ENCODE assay signal across 14 cellular contexts in the genomic region with DNA sequence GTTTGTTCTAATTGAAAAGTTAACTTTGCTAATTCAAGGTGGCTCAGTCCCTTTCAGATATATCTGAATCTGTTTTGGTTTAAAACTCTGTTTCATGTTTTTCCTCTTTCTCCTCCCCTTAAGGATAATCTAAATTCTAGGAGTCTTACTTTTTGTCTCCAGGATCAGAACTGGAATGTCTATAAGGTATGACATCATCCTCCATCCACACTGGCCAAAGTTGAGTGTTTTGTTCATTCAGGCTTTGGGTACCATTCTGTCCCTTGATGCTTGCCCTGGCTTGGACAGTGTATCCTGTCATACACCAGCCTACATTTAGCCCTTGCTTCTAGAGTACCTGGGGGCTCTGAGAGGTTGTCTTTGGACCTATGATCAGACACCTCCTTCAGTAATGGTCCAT. TPM values are rescaled to one million over a fixed set of nuclear protein-coding genes. Genes with fewer than 3 reads are reported as not detected.
DNase-seq lines count a peak whose midpoint lies in the region; ATAC-seq and TF ChIP-seq lines count a peak whose summit lies in the region.
"Had no signal": no experiment of that assay in that cellular context is flagged by ENCODE, and none has a peak within 500 bp of the region (broad histone marks: within the 10 kb centered on the region; RNA-seq: fewer than 3 reads in every experiment).

No MANE protein-coding gene starts in this region.

- H3K4me3 Mint-ChIP-seq in CD4-positive, alpha-beta memory T cell: peak overlapping the region in 1 of 8 donors; percentile 60
- H3K4me3 Mint-ChIP-seq in central memory CD8-positive, alpha-beta T cell: no peak overlapping the region
- H3K4me3 Mint-ChIP-seq: CD14-positive monocyte had no signal

- DNase-seq in CD4-positive, alpha-beta memory T cell: no peak
- no peak for DNase-seq in Panc1 (ENCODE audit: low read depth, low spot score)
- DNase-seq in central memory CD8-positive, alpha-beta T cell (ENCODE audit: low spot score in 2 of 2): no peak
- no peak for DNase-seq in stimulated activated CD8-positive, alpha-beta memory T cell treated with anti-CD3 and anti-CD28 coated beads, Interleukin-4, amount 100 ng/mL, for 48 hours
- DNase-seq in Kasumi-1 (lab: John Stamatoyannopoulos, UW): no peak
- DNase-seq in Right ventricle myocardium inferior (ENCODE audit: missing footprints): no peak
- DNase-seq: BE2C; Caco-2; CD8-positive, alpha-beta memory T cell; GF-D8; HCEC 1CT had no signal

- H3K4me1 ChIP-seq in BLaER1 treated with 17β-estradiol and CSF1 and Interleukin-3, amounts not matched to agents 10 nM and 100 nM: peaks cover 30 to 55% (median 44%) of the 10 kb centered on the region in 10 experiments
- H3K4me1 ChIP-seq in CD4-positive, alpha-beta memory T cell (ENCODE audit: insufficient read depth, low read length): peaks cover 54% of the 10 kb centered on the region
- peaks cover 14% of the 10 kb centered on the region; the same call in 1 of the 2 replicates for H3K4me1 ChIP-seq in Panc1 (ENCODE audit: control insufficient read depth, insufficient read depth, low read length)
- H3K4me1 ChIP-seq: BE2C, Caco-2 had no signal

- ATAC-seq in Panc1: no peak
- no peak for ATAC-seq in central memory CD8-positive, alpha-beta T cell (replicated peaks; ENCODE audit: extremely low read depth, poor library complexity, severe bottlenecking)
- ATAC-seq in Right ventricle myocardium inferior: no peak
- ATAC-seq: A549 had no signal

- no peaks in the 10 kb centered on the region for H3K27me3 ChIP-seq in BLaER1 treated with 17β-estradiol and CSF1 and Interleukin-3, amounts not matched to agents 10 nM and 100 nM
- no peaks in the 10 kb centered on the region for H3K27me3 ChIP-seq in CD4-positive, alpha-beta memory T cell (ENCODE audit: insufficient read depth, low read length)
- H3K27me3 ChIP-seq in Panc1 (ENCODE audit: control insufficient read depth, insufficient read depth, low read length): no peaks in the 10 kb centered on the region
- H3K27me3 ChIP-seq: BE2C had no signal

- peak overlapping the region in 4 of 7 donors; percentile 25 to 69 (median 44) for H3K27ac Mint-ChIP-seq in CD4-positive, alpha-beta memory T cell
- H3K27ac Mint-ChIP-seq in central memory CD8-positive, alpha-beta T cell (ENCODE audit: low read depth): peak overlapping the region; percentile 47

- no peak overlapping the region for H3K9ac ChIP-seq in BLaER1 treated with 17β-estradiol and CSF1 and Interleukin-3, amounts not matched to agents 10 nM and 100 nM

- H3K4me3 ChIP-seq in BLaER1 treated with 17β-estradiol and CSF1 and Interleukin-3, amounts not matched to agents 10 nM and 100 nM: no peak overlapping the region
- no peak overlapping the region for H3K4me3 ChIP-seq in CD4-positive, alpha-beta memory T cell (ENCODE audit: low read length in 2 of 2)
- no peak overlapping the region for H3K4me3 ChIP-seq in Panc1 (ENCODE audit: low read depth in 2 of 2, low read length in 2 of 2)
- H3K4me3 ChIP-seq: A549 had no signal

- intact Hi-C loops in CD4-positive, alpha-beta memory T cell (cut with micrococcal nuclease): loop anchor here (5.0 to 10.0 kb wide), 2 partner anchors 72 to 1195 kb away; a partner anchor contains a TSS
- intact Hi-C loops in Panc1 (cut with micrococcal nuclease; ENCODE audit: unreplicated experiment): no loop called here
- intact Hi-C loops in Right ventricle myocardium inferior (cut with DNase I): no loop called here

- H3K27ac ChIP-seq in BLaER1 treated with 17β-estradiol and CSF1 and Interleukin-3, amounts not matched to agents 10 nM and 100 nM: peak overlapping the region in 8 of 11 experiments; percentile 3 to 89 (median 66); a peak in 10 of 22 replicates
- no peak overlapping the region for H3K27ac ChIP-seq in CD4-positive, alpha-beta memory T cell (ENCODE audit: low read depth, low read length)
- H3K27ac ChIP-seq in Panc1 (ENCODE audit: low read length): peak overlapping the region; percentile 88; the same call in 1 of the 2 replicates
- H3K27ac ChIP-seq: A549 had no signal

- CTCF ChIA-PET in CD4-positive, alpha-beta memory T cell (lab: Charles Lee; ENCODE audit: partially characterized antibody): interaction anchor here (1.6 to 7.9 kb wide), 4 partner anchors 10 to 72 kb away, joined by 5 to 291 read pairs (median 46); no protein-coding TSS in a partner anchor
- CTCF ChIA-PET in Panc1 (lab: Charles Lee): no interaction called here

- H3K36me3 Mint-ChIP-seq in CD4-positive, alpha-beta memory T cell: no peaks in the 10 kb centered on the region
- no peaks in the 10 kb centered on the region for H3K36me3 Mint-ChIP-seq in central memory CD8-positive, alpha-beta T cell (ENCODE audit: insufficient read depth)
- H3K36me3 Mint-ChIP-seq: CD8-positive, alpha-beta memory T cell had no signal

- POLR2A ChIA-PET in CD4-positive, alpha-beta memory T cell (lab: Charles Lee; ENCODE audit: partially characterized antibody): interaction anchor here (2.4 to 4.6 kb wide), 3 partner anchors 10 to 73 kb away, joined by 11 to 16 read pairs (median 15); no protein-coding TSS in a partner anchor
- POLR2A ChIA-PET in Panc1 (lab: Charles Lee): no interaction called here

- H3K9me3 ChIP-seq in BLaER1 treated with 17β-estradiol and CSF1 and Interleukin-3, amounts not matched to agents 10 nM and 100 nM (replicated peaks in 1 of 11): 0 out of 22 replicates have a peak, but pooled peaks cover 0 to under 1% (median 0%) of the 10 kb centered on the region in 11 experiments
- H3K9me3 ChIP-seq in CD4-positive, alpha-beta memory T cell (ENCODE audit: control insufficient read depth in 1 of 2, low read length in 2 of 2): no peaks in the 10 kb centered on the region
- peaks cover 4% of the 10 kb centered on the region; the same call in 1 of the 2 replicates for H3K9me3 ChIP-seq in Panc1 (ENCODE audit: control insufficient read depth, insufficient read depth, low read depth, low read length)
- H3K9me3 ChIP-seq: A549, BE2C, Caco-2 had no signal

- H3K36me3 ChIP-seq in BLaER1 treated with 17β-estradiol and CSF1 and Interleukin-3, amounts not matched to agents 10 nM and 100 nM: no peaks in the 10 kb centered on the region
- no peaks in the 10 kb centered on the region for H3K36me3 ChIP-seq in CD4-positive, alpha-beta memory T cell (ENCODE audit: insufficient read depth, low read length)
- no peaks in the 10 kb centered on the region for H3K36me3 ChIP-seq in Panc1 (ENCODE audit: control insufficient read depth, insufficient read depth, low read length)
- H3K36me3 ChIP-seq: BE2C had no signal

- no TSS peak for BruUV-seq in Panc1 (replicated peaks; lab: Mats Ljungman, UMichigan)

- in situ Hi-C loops in Panc1 (cut with HindIII; ENCODE audit: low pct_unique_long_range_greater_than_20kb, low sequenced_read_pairs): no loop called here

- no peaks in the 10 kb centered on the region for H4K20me1 ChIP-seq in BLaER1 treated with 17β-estradiol and CSF1 and Interleukin-3, amounts not matched to agents 10 nM and 100 nM

- peak overlapping the region in 4 of 11 experiments; percentile 4 to 65 (median 14); a peak in 4 of 22 replicates for H3K4me2 ChIP-seq in BLaER1 treated with 17β-estradiol and CSF1 and Interleukin-3, amounts not matched to agents 10 nM and 100 nM
- H3K4me2 ChIP-seq: A549 had no signal

- H3K27me3 Mint-ChIP-seq in CD4-positive, alpha-beta memory T cell: no peaks in the 10 kb centered on the region
- H3K27me3 Mint-ChIP-seq in central memory CD8-positive, alpha-beta T cell: no peaks in the 10 kb centered on the region
- H3K27me3 Mint-ChIP-seq: CD8-positive, alpha-beta memory T cell had no signal

- peaks cover 0 to 2% (median 0%) of the 10 kb centered on the region in 8 donors for H3K9me3 Mint-ChIP-seq in CD4-positive, alpha-beta memory T cell
- no peaks in the 10 kb centered on the region for H3K9me3 Mint-ChIP-seq in central memory CD8-positive, alpha-beta T cell

- peaks cover 37 to 52% (median 47%) of the 10 kb centered on the region in 4 donors for H3K4me1 Mint-ChIP-seq in CD4-positive, alpha-beta memory T cell
- peaks cover 48% of the 10 kb centered on the region for H3K4me1 Mint-ChIP-seq in central memory CD8-positive, alpha-beta T cell

- no peak for TF ChIP-seq CTCF in Panc1 (IDR thresholded peaks at IDR 0.05)

RNA-seq across cellular contexts. Expression of a gene that starts 56.8 kb away (rescaled TPM):
- total RNA-seq in CD4-positive, alpha-beta memory T cell: 10 to 100 TPM; 90.1 to 91.6 TPM
- polyA plus RNA-seq in CD4-positive, alpha-beta memory T cell: 10 to 100 TPM; 88.1 to 91.2 TPM
- total RNA-seq in Panc1 (2021; ENCODE audit: unreplicated experiment) (27.8 TPM), Right ventricle myocardium inferior (48.1 TPM)
- polyA plus RNA-seq in Panc1 (2012; ENCODE audit: insufficient read length): 14.8 TPM
